Comparison of ENCODE assay signal across 8 cellular contexts in the genomic region with DNA sequence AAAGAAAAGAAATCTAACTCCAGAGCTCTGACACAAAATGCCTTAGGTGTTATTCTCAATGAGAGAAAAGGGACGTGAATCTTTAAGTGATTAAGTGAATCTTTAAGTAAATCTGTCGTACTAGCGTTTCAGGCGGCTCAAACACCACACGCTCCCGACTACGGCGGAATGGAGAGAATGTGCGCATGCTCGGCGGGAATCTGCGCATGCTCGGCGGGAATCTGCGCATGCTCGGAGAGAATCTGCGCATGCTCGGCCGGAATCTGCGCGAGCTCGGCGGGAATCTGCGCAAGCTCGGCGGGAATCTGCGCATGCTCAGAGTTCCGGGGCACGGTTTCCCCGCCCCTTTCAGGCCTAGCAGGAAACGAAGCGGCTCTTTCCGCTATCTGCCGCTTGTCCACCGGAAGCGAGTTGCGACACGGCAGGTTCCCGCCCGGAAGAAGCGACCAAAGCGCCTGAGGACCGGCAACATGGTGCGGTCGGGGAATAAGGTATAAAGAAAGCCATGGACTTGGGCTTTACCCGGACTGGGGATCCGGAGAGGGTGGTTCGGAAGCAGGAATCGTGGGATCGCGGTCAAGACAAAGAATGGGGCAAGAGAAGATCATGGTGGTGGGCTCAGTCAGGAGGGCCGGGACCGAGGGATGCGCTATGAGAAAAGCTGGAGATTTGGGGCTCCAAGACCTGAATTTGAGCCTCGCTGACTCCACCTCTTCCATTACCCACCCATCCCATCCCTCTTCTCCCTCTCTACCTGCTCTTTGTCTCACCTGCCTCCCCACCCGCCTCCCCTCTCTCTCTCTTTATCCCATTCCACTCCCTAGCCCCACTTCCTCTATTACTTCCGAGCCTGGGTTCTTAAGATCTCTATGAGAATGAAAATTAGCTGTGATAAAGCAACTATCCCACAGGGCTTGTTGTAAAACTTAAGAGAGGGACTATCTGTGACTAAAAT. TPM values are rescaled to one million over a fixed set of nuclear protein-coding genes. Genes with fewer than 3 reads are reported as not detected.
DNase-seq lines count a peak whose midpoint lies in the region; ATAC-seq and TF ChIP-seq lines count a peak whose summit lies in the region.

A gene (plus strand): TSS at position 382 of the 955 bp plus-strand sequence. CDS start 89 bp downstream, at position 471.

- H3K9me3 Mint-ChIP-seq in immature natural killer cell = no peaks in the 10 kb centered on the region

- peak within 1 kb of the TSS; percentile 98 to 100 (median 100) for H3K4me3 Mint-ChIP-seq in immature natural killer cell

- H3K27me3 Mint-ChIP-seq in immature natural killer cell (ENCODE audit: low read depth in 3 of 3) = peaks cover 11 to 21% (median 13%) of the 10 kb centered on the region in 3 donors

- TF ChIP-seq CTCF in AG09309 (IDR thresholded peaks at IDR 0.05; ENCODE audit: control insufficient read depth, insufficient read depth, low read depth, low read length, missing control alignments) = no peak

- H3K4me1 Mint-ChIP-seq in immature natural killer cell = peaks cover 50 to 59% of the 10 kb centered on the region in 2 donors

- H3K4me3 ChIP-seq in AG09309 (ENCODE audit: control insufficient read depth, low read depth, low read length) = peak within 1 kb of the TSS; percentile 89

- peaks cover 8 to 23% (median 15%) of the 10 kb centered on the region in 3 donors for H3K36me3 Mint-ChIP-seq in immature natural killer cell

- peak; percentile 83 for DNase-seq in AG09309 (ENCODE audit: low read depth)
- peak; percentile 93 for DNase-seq in NCI-H446 treated with DMSO at 0.1 percent for 48 hours (lab: John Stamatoyannopoulos, UW)
- peak; percentile 93 for DNase-seq in activated CD4-positive, CD25-positive, alpha-beta regulatory T cell treated with anti-CD3 and anti-CD28 coated beads, Interleukin-2, amount 50 U/mL, for 16 hours (ENCODE audit: low read depth, low spot score)
- peak; percentile 95 for DNase-seq in central memory CD4-positive, alpha-beta T cell
- DNase-seq in immature natural killer cell = peak; percentile 97 to 99 (median 98)
- DNase-seq in smooth muscle cell of the brain vasculature (ENCODE audit: low read depth, low spot score) = peak; percentile 94

- ATAC-seq in GM19043 (IDR thresholded peaks at IDR 0.05; ENCODE audit: low read depth, unreplicated experiment) (peak; percentile 33), HG03354 (IDR thresholded peaks at IDR 0.05; ENCODE audit: poor library complexity, severe bottlenecking, unreplicated experiment) (peak; percentile 58)

- H3K27ac Mint-ChIP-seq in immature natural killer cell = peak within 1 kb of the TSS; percentile 97 to 100 (median 99)

RNA-seq across cellular contexts. Expression of the gene that starts here (rescaled TPM):
- 100 to 1,000 TPM; 301 to 350 (median 303) TPM for polyA plus RNA-seq in immature natural killer cell

Comparison
In these comparisons a context has a peak if more than half of its experiments do, and no peak if none do; other contexts are left out.
1. Peak in every context shown above with its lines: DNase-seq, ATAC-seq and H3K4me3 ChIP-seq.